Comparison of ENCODE assay signal across 25 cellular contexts in the genomic region with DNA sequence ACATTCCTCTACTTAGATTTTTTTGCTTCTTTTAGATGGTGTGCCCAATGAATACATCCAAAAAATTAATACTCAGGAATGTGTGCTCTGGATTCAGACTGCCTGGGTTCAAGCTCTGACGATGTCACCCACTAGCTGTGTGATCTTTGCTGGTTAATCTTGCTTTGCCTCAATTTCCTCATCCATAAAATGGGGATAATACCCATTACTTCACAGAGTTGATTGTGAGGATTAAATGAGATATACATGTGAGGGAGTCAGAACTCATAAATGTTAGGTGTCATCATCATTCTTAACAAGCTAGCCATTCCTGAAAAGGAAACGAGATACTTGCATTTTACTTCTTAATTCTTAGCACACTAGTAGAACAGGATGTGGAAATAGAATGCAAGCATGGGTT.
"Had no signal": no experiment of that assay in that cellular context is flagged by ENCODE, and none has a peak within 500 bp of the region (broad histone marks: within the 10 kb centered on the region; RNA-seq: fewer than 3 reads in every experiment).

No MANE protein-coding gene starts in this region.

- H3K9me3 Mint-ChIP-seq: natural killer cell treated with Interleukin-12 subunit alpha and Interleukin-12 subunit beta and Interleukin-15 and Interleukin-18, amount 100 ng/mL, for 72 hours; stimulated activated naive CD8-positive, alpha-beta T cell treated with anti-CD3 and anti-CD28 coated beads, Interleukin-15, Interleukin-2, amounts not matched to agents 100 ng/mL and 50 ng/mL, for 24 hours had no signal

- H3K27ac ChIP-seq: left lung, lower lobe of right lung, ovary, right atrium auricular region, skin epidermis, suprapubic skin, thoracic aorta, tibial nerve, uterus had no signal

- H3K27me3 ChIP-seq: left lung, ovary, right atrium auricular region, suprapubic skin, tibial nerve, uterus had no signal

- H3K9me3 ChIP-seq: left lung, lower lobe of right lung, ovary, suprapubic skin, thoracic aorta, uterus had no signal

- H3K36me3 Mint-ChIP-seq: natural killer cell treated with Interleukin-12 subunit alpha and Interleukin-12 subunit beta and Interleukin-15 and Interleukin-18, amount 100 ng/mL, for 72 hours; type B pancreatic cell had no signal

- FAIRE-seq: keratinocyte had no signal

- H3K27me3 Mint-ChIP-seq: natural killer cell treated with Interleukin-12 subunit alpha and Interleukin-12 subunit beta and Interleukin-15 and Interleukin-18, amount 100 ng/mL, for 72 hours; progenitor cell of endocrine pancreas; stimulated activated naive CD8-positive, alpha-beta T cell treated with anti-CD3 and anti-CD28 coated beads, Interleukin-15, Interleukin-2, amounts not matched to agents 100 ng/mL and 50 ng/mL, for 24 hours; type B pancreatic cell had no signal

- H3K4me1 ChIP-seq: right atrium auricular region, uterus had no signal

- DNase-seq: hippocampal formation; kidney glomerular epithelial cell; left colon; left lung; lower lobe of right lung; mammary epithelial cell; mesenchymal stem cell; ovary; stimulated activated CD4-positive, alpha-beta T cell treated with anti-CD3 and anti-CD28 coated beads, Interleukin-12 subunit alpha, Interleukin-12 subunit beta, amount 100 ng/mL, for 4 hours; stimulated activated CD4-positive, alpha-beta T cell treated with anti-CD3 and anti-CD28 coated beads, Interleukin-15, amount 100 ng/mL, for 24 hours; stimulated activated CD4-positive, alpha-beta T cell treated with anti-CD3 and anti-CD28 coated beads, Interleukin-2, amount 100 ng/mL, for 24 hours; stimulated activated CD4-positive, alpha-beta T cell treated with anti-CD3 and anti-CD28 coated beads, Interleukin-4, amount 100 ng/mL, for 1 hour; stimulated activated naive CD4-positive, alpha-beta T cell; uterus had no signal

- H3K27ac Mint-ChIP-seq: natural killer cell treated with Interleukin-12 subunit alpha and Interleukin-12 subunit beta and Interleukin-15 and Interleukin-18, amount 100 ng/mL, for 72 hours; progenitor cell of endocrine pancreas; stimulated activated naive CD8-positive, alpha-beta T cell treated with anti-CD3 and anti-CD28 coated beads, Interleukin-15, Interleukin-2, amounts not matched to agents 100 ng/mL and 50 ng/mL, for 24 hours; type B pancreatic cell had no signal

- H3K36me3 ChIP-seq: left lung, lower lobe of right lung, ovary, right atrium auricular region, suprapubic skin, thoracic aorta, tibial nerve, uterus had no signal

- H3K4me3 Mint-ChIP-seq: natural killer cell treated with Interleukin-12 subunit alpha and Interleukin-12 subunit beta and Interleukin-15 and Interleukin-18, amount 100 ng/mL, for 72 hours; stimulated activated naive CD8-positive, alpha-beta T cell treated with anti-CD3 and anti-CD28 coated beads, Interleukin-15, Interleukin-2, amounts not matched to agents 100 ng/mL and 50 ng/mL, for 24 hours; type B pancreatic cell had no signal

- ATAC-seq: left colon; left lung; lower lobe of right lung; natural killer cell treated with Interleukin-12 subunit alpha and Interleukin-12 subunit beta and Interleukin-15 and Interleukin-18, amount 100 ng/mL, for 72 hours; sciatic nerve had no signal

- H3K4me3 ChIP-seq: left lung, lower lobe of right lung, ovary, right atrium auricular region, skin epidermis, suprapubic skin, thoracic aorta, tibial nerve, uterus had no signal
